ENCODE assay signal across 8 cellular contexts in genomic region chr15:40471778-40472130, GRCh38. TPM values are rescaled to one million over a fixed set of nuclear protein-coding genes. Genes with fewer than 3 reads are reported as not detected.
DNase-seq lines count a peak whose midpoint lies in the region; ATAC-seq and TF ChIP-seq lines count a peak whose summit lies in the region.

No MANE protein-coding gene starts in this region.

- H3K36me3 ChIP-seq in gastroesophageal sphincter (peaks cover 0 to 6% of the 10 kb centered on the region in 2 donors), parathyroid adenoma (ENCODE audit: control insufficient read depth, insufficient read depth, low read length) (no peaks in the 10 kb centered on the region)

- H3K4me3 ChIP-seq in gastroesophageal sphincter (peak overlapping the region; percentile 91 to 97), parathyroid adenoma (ENCODE audit: low read depth, low read length) (peak overlapping the region; percentile 69)

- peaks cover under 1% of the 10 kb centered on the region for H3K27me3 Mint-ChIP-seq in activated CD8-positive, alpha-beta T cell treated with anti-CD3 and anti-CD28 coated beads, Interleukin-2, amount 10 ng/mL, durations not matched to agents 7 days and 5 days (ENCODE audit: low read depth)

- H3K9ac ChIP-seq in parathyroid adenoma: no peak overlapping the region

- H3K79me2 ChIP-seq in parathyroid adenoma: no peaks in the 10 kb centered on the region

- no peaks in the 10 kb centered on the region for H3K9me3 ChIP-seq in gastroesophageal sphincter
- no peaks in the 10 kb centered on the region for H3K9me3 ChIP-seq in parathyroid adenoma (ENCODE audit: control insufficient read depth, low read length)

- H3K27ac ChIP-seq in gastroesophageal sphincter (peak overlapping the region in 3 of 4 donors; percentile 91 to 94 (median 94)), parathyroid adenoma (peak overlapping the region; percentile 44)

- POLR2A ChIA-PET in activated CD8-positive, alpha-beta T cell treated with anti-CD3 and anti-CD28 coated beads, Interleukin-2, amount 10 ng/mL, durations not matched to agents 7 days and 5 days (lab: Charles Lee): no interaction called here

- peaks cover 28% of the 10 kb centered on the region for H3K4me1 Mint-ChIP-seq in activated CD8-positive, alpha-beta T cell treated with anti-CD3 and anti-CD28 coated beads, Interleukin-2, amount 10 ng/mL, durations not matched to agents 7 days and 5 days (ENCODE audit: low read depth)

- H3K9me3 Mint-ChIP-seq in activated CD8-positive, alpha-beta T cell treated with anti-CD3 and anti-CD28 coated beads, Interleukin-2, amount 10 ng/mL, durations not matched to agents 7 days and 5 days (ENCODE audit: insufficient read depth): no peaks in the 10 kb centered on the region

- peak overlapping the region; percentile 96 for H3K4me2 ChIP-seq in parathyroid adenoma (ENCODE audit: low read length)

- H3K4me3 Mint-ChIP-seq in activated CD8-positive, alpha-beta T cell treated with anti-CD3 and anti-CD28 coated beads, Interleukin-2, amount 10 ng/mL, durations not matched to agents 7 days and 5 days: peak overlapping the region; percentile 88

- WGBS in gastroesophageal sphincter (ENCODE audit: low coverage in 1 of 2), 2 donors: 29% methylated on average over 7 of the region's 18 CpGs; no CpG with 5 or more reads in 1 of the 2 donors

- H3K36me3 Mint-ChIP-seq in activated CD8-positive, alpha-beta T cell treated with anti-CD3 and anti-CD28 coated beads, Interleukin-2, amount 10 ng/mL, durations not matched to agents 7 days and 5 days (ENCODE audit: low read depth): peaks cover 13% of the 10 kb centered on the region

- ATAC-seq in HG03432 (IDR thresholded peaks at IDR 0.05; ENCODE audit: unreplicated experiment) (peak; percentile 15), gastroesophageal sphincter (no peak)
- peak; percentile 13 for ATAC-seq in activated CD8-positive, alpha-beta T cell treated with anti-CD3 and anti-CD28 coated beads, Interleukin-2, amount 10 ng/mL, durations not matched to agents 7 days and 5 days

- no peak for TF ChIP-seq POLR2A in gastroesophageal sphincter (IDR thresholded peaks at IDR 0.05)

- peak; percentile 44 for DNase-seq in SIG-M5 treated with dmso at 0.1 percent for 504 hours (lab: John Stamatoyannopoulos, UW; ENCODE audit: unreplicated experiment)
- no peak for DNase-seq in SIG-M5 (lab: John Stamatoyannopoulos, UW)
- DNase-seq in activated CD8-positive, alpha-beta T cell treated with anti-CD3 and anti-CD28 coated beads, Interleukin-2, amount 10 ng/mL, durations not matched to agents 7 days and 5 days: peak; percentile 41
- no peak for DNase-seq in nucleus accumbens (lab: John Stamatoyannopoulos, UW)
- no peak for DNase-seq in GM19238 (ENCODE audit: insufficient read length, low spot score)

- peak overlapping the region; percentile 89 for H3K27ac Mint-ChIP-seq in activated CD8-positive, alpha-beta T cell treated with anti-CD3 and anti-CD28 coated beads, Interleukin-2, amount 10 ng/mL, durations not matched to agents 7 days and 5 days

- peak overlapping the region; percentile 83 for H2AFZ ChIP-seq in parathyroid adenoma

- H3K27me3 ChIP-seq in gastroesophageal sphincter (no peaks in the 10 kb centered on the region), parathyroid adenoma (ENCODE audit: control insufficient read depth, insufficient read depth, low read length) (no peaks in the 10 kb centered on the region)

- TF ChIP-seq EP300 in gastroesophageal sphincter (IDR thresholded peaks at IDR 0.05): no peak

- TF ChIP-seq CTCF in gastroesophageal sphincter (IDR thresholded peaks at IDR 0.05) (no peak), parathyroid adenoma (IDR thresholded peaks at IDR 0.05) (no peak)

- H3K4me1 ChIP-seq in gastroesophageal sphincter (peaks cover 0 to 26% (median 12%) of the 10 kb centered on the region in 3 donors), parathyroid adenoma (no peaks in the 10 kb centered on the region)

- CTCF ChIA-PET in activated CD8-positive, alpha-beta T cell treated with anti-CD3 and anti-CD28 coated beads, Interleukin-2, amount 10 ng/mL, durations not matched to agents 7 days and 5 days (lab: Charles Lee): interaction anchor here (0.8 kb wide), 1 partner anchor 31 kb away, joined by 3 read pairs; the partner anchor contains the start of gene BAHD1

RNA-seq across cellular contexts. Expression of gene CHST14, which starts 1.0 kb away (rescaled TPM):
- 10 to 100 TPM; 12.1 to 12.6 TPM for total RNA-seq in activated CD8-positive, alpha-beta T cell treated with anti-CD3 and anti-CD28 coated beads, Interleukin-2, amount 10 ng/mL, durations not matched to agents 7 days and 5 days
- 10 to 100 TPM in 2 of 4 donors, 1 to 10 TPM in 2; 7.8 to 18.4 (median 11.7) TPM for total RNA-seq in gastroesophageal sphincter

RNA-seq across cellular contexts. Expression of gene BAHD1, which starts 31.0 kb away (rescaled TPM):
- 10 to 100 TPM; 25.7 to 26.3 TPM for total RNA-seq in activated CD8-positive, alpha-beta T cell treated with anti-CD3 and anti-CD28 coated beads, Interleukin-2, amount 10 ng/mL, durations not matched to agents 7 days and 5 days
- 10 to 100 TPM; 19.0 to 26.2 (median 22.8) TPM for total RNA-seq in gastroesophageal sphincter

Comparison
In these comparisons a context has a peak if more than half of its experiments do, and no peak if none do; other contexts are left out.
1. DNase-seq: peak in SIG-M5 treated with dmso at 0.1 percent for 504 hours (single experiment) and activated CD8-positive, alpha-beta T cell treated with anti-CD3 and anti-CD28 coated beads, Interleukin-2, amount 10 ng/mL, durations not matched to agents 7 days and 5 days (single experiment); none in SIG-M5 (single experiment), nucleus accumbens (0 of 56) and GM19238 (single experiment).